18 cellular contexts compared by ENCODE assay signal in the genomic region with DNA sequence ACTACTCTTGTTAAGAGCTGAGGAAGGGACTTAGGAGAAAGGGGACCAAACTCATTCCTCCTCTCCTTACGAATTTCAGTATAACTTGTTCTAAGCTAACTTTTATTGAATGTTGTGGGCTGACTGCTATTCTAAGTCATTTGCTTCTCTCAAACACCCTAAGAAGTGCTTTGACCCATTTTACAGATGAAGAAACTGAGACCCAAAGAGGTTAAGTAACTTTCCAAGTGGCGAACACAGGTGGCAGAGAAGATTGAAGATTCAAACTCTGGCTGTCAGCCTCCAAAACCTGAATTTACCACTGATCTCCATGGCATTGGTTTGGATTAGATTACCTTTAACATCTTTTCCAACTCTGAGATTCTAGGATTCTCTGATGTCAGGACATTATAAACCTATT. TPM values are rescaled to one million over a fixed set of nuclear protein-coding genes. Genes with fewer than 3 reads are reported as not detected.
"Had no signal": no experiment of that assay in that cellular context is flagged by ENCODE, and none has a peak within 500 bp of the region (broad histone marks: within the 10 kb centered on the region; RNA-seq: fewer than 3 reads in every experiment).

No MANE protein-coding gene starts in this region.

- FAIRE-seq: astrocyte, bronchial epithelial cell, endometrium had no signal

- H3K4me3 ChIP-seq: dorsolateral prefrontal cortex, ovary, testis had no signal

- H3K36me3 ChIP-seq: ovary had no signal

- DNase-seq: activated CD4-positive, alpha-beta memory T cell treated with anti-CD3 and anti-CD28 coated beads for 36 hours; activated CD4-positive, alpha-beta T cell treated with anti-CD3 and anti-CD28 coated beads for 36 hours; activated CD8-positive, alpha-beta memory T cell treated with anti-CD3 and anti-CD28 coated beads, Interleukin-2, amount 10 ng/mL, durations not matched to agents 7 days and 5 days; activated naive CD4-positive, alpha-beta T cell treated with anti-CD3 and anti-CD28 coated beads, Interleukin-2, amount 10 ng/mL, durations not matched to agents 7 days and 5 days; activated T-cell treated with anti-CD3 and anti-CD28 coated beads, Interleukin-2, amount 50 U/mL, for 24 hours; dorsolateral prefrontal cortex; immature natural killer cell; mammary epithelial cell; ovary; stimulated activated CD4-positive, alpha-beta T cell treated with anti-CD3 and anti-CD28 coated beads, Interleukin-15, amount 100 ng/mL, for 24 hours; stimulated activated CD4-positive, alpha-beta T cell treated with anti-CD3 and anti-CD28 coated beads, Interleukin-4, amount 100 ng/mL, for 24 hours; stimulated activated naive CD4-positive, alpha-beta T cell; T-helper 2 cell had no signal

- H3K27me3 ChIP-seq: dorsolateral prefrontal cortex, ovary, testis had no signal

- ATAC-seq: activated CD4-positive, alpha-beta T cell treated with anti-CD3 and anti-CD28 coated beads for 36 hours; activated CD8-positive, alpha-beta memory T cell treated with anti-CD3 and anti-CD28 coated beads, Interleukin-2, amount 10 ng/mL, durations not matched to agents 7 days and 5 days; esophagus mucosa had no signal

- H3K9me3 ChIP-seq: ovary, testis had no signal

- H3K27ac ChIP-seq: testis had no signal

RNA-seq across cellular contexts. Expression of a gene that starts 52.2 kb away (rescaled TPM):
- total RNA-seq: activated CD4-positive, alpha-beta memory T cell treated with anti-CD3 and anti-CD28 coated beads for 36 hours; activated CD4-positive, alpha-beta T cell treated with anti-CD3 and anti-CD28 coated beads for 36 hours; activated CD8-positive, alpha-beta memory T cell treated with anti-CD3 and anti-CD28 coated beads, Interleukin-2, amount 10 ng/mL, durations not matched to agents 7 days and 5 days had no signal
- polyA plus RNA-seq: immature natural killer cell had no signal
